Comparison of ENCODE assay signal across 8 cellular contexts in genomic region chr6:75526502-75527127, GRCh38.
DNase-seq lines count a peak whose midpoint lies in the region; ATAC-seq and TF ChIP-seq lines count a peak whose summit lies in the region.

No MANE protein-coding gene starts in this region.

- H3K27ac ChIP-seq in WERI-Rb-1 (no peak overlapping the region), caudate nucleus (ENCODE audit: low read depth, low read length) (no peak overlapping the region)

- no peaks in the 10 kb centered on the region for H3K9me3 ChIP-seq in WERI-Rb-1 (ENCODE audit: severe bottlenecking)

- no peaks in the 10 kb centered on the region for H3K27me3 ChIP-seq in WERI-Rb-1 (ENCODE audit: insufficient read depth, low read depth, severe bottlenecking)

- peak; percentile 56; the same call in 1 of the 2 replicates for TF ChIP-seq CTCF in WERI-Rb-1 (IDR thresholded peaks at IDR 0.05; ENCODE audit: low read depth, low read length)

- ATAC-seq in HG02943 (IDR thresholded peaks at IDR 0.05; ENCODE audit: low read depth, unreplicated experiment) = peak; percentile 67

- no peak overlapping the region for H3K4me3 ChIP-seq in WERI-Rb-1 (ENCODE audit: low read depth, low read length)

- DNase-seq in activated gamma-delta T cell treated with Interleukin-2 at 50 U/mL for 16 hours (peak; percentile 24), activated gamma-delta T cell (lab: John Stamatoyannopoulos, UW) (no peak), NCI-H2107 (lab: John Stamatoyannopoulos, UW) (peak; percentile 36), WERI-Rb-1 (peak; percentile 57), caudate nucleus (lab: John Stamatoyannopoulos, UW) (peak in 33 of 61 donors; percentile 0 to 78 (median 9)), kidney glomerular epithelial cell (lab: John Stamatoyannopoulos, UW) (peak; percentile 55)
- DNase-seq in stimulated activated CD4-positive, alpha-beta T cell treated with anti-CD3 and anti-CD28 coated beads, Interleukin-4, amount 100 ng/mL, for 24 hours = peak; percentile 67

- H3K36me3 ChIP-seq in WERI-Rb-1 = no peaks in the 10 kb centered on the region
